Comparison of ENCODE assay signal across 8 cellular contexts in the genomic region with DNA sequence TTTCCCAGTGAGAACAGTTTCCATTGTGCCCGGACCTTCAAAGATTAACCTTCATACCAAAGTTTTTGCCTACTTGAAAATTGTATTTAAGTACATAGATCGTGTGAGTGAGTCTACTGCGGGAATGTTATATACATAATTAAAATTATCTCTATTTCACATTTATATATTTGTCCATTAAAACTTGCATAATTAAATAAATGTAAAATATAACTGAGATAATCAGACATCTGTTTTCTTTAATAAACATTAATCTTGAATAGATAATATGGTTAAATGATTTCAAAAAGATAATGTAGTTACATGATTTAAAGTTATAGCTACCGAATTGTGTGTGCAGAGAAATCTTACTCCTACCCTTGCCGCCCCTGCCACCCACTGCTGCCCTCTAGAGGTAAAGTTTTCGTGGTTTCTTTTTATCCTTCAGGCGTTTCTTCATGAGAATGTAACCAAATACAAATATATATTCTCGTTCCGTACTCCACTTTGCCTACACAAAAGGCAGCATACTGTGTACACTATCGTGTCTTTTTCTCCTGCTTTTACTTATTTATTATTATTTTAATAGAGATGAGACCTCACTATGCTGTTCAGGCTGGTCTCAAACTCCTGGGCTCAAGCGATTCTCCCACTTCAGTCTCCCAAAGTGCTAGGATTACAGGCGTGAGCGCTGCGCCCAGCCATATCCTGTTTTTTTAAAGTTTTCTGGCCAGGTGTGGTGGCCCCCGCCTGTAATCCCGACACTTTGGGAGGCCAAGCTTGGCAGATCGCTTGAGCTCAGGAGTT. TPM values are rescaled to one million over a fixed set of nuclear protein-coding genes. Genes with fewer than 3 reads are reported as not detected.
DNase-seq lines count a peak whose midpoint lies in the region; ATAC-seq and TF ChIP-seq lines count a peak whose summit lies in the region.

No MANE protein-coding gene starts in this region.

- TF ChIP-seq CTCF in C4-2B (conservative IDR thresholded peaks at IDR 0.05) (peak; percentile 97), ascending aorta (IDR thresholded peaks at IDR 0.05) (peak; percentile 45 to 57 (median 46))

- no peaks in the 10 kb centered on the region for H3K27me3 ChIP-seq in HAP-1 (ENCODE audit: low read depth)
- no peaks in the 10 kb centered on the region for H3K27me3 ChIP-seq in ascending aorta

- intact Hi-C loops in ascending aorta (cut with DNase I), result loop anchor here (2.0 kb wide), 1 partner anchor 141 kb away; a partner anchor contains a TSS

- H3K27ac ChIP-seq in C4-2B, result no peak overlapping the region
- H3K27ac ChIP-seq in ascending aorta, result no peak overlapping the region

- in situ Hi-C loops in HAP-1 (cut with MboI; ENCODE audit: low sequenced_read_pairs), result no loop called here

- H3K36me3 ChIP-seq in HAP-1 (replicated peaks), result peaks cover 7% of the 10 kb centered on the region
- H3K36me3 ChIP-seq in ascending aorta, result peaks cover 10 to 14% of the 10 kb centered on the region in 2 donors

- H3K9me3 ChIP-seq in HAP-1 (no peaks in the 10 kb centered on the region), ascending aorta (no peaks in the 10 kb centered on the region)

- DNase-seq in HAP-1 (ENCODE audit: low spot score in 2 of 2) (peak; percentile 19 to 63), SHP77 (lab: John Stamatoyannopoulos, UW) (peak; percentile 16 to 29), ascending aorta (ENCODE audit: low spot score in 2 of 2) (no peak), kidney glomerular epithelial cell (lab: John Stamatoyannopoulos, UW) (peak; percentile 1), 8988T (no peak)
- DNase-seq in stimulated activated naive CD8-positive, alpha-beta T cell treated with anti-CD3 and anti-CD28 coated beads, Interleukin-15, Interleukin-2, amounts not matched to agents 100 U/mL and 50 U/mL, for 24 hours, result peak; percentile 46

- ATAC-seq in stimulated activated naive CD8-positive, alpha-beta T cell treated with anti-CD3 and anti-CD28 coated beads, Interleukin-15, Interleukin-2, amounts not matched to agents 100 U/mL and 50 U/mL, for 24 hours, result peak; percentile 49
- no peak for ATAC-seq in GM18873 (IDR thresholded peaks at IDR 0.05; ENCODE audit: low FRiP score, unreplicated experiment)

- H3K4me1 ChIP-seq in HAP-1 (no peaks in the 10 kb centered on the region), ascending aorta (no peaks in the 10 kb centered on the region)

- H3K4me3 ChIP-seq in HAP-1, result no peak overlapping the region
- H3K4me3 ChIP-seq in ascending aorta, result no peak overlapping the region

RNA-seq across cellular contexts. Expression of a gene that starts 35.6 kb away (rescaled TPM):
- 34.0 TPM for total RNA-seq in ascending aorta

RNA-seq across cellular contexts. Expression of a gene that starts 35.7 kb away (rescaled TPM):
- 7.6 TPM for total RNA-seq in ascending aorta

Comparison
In these comparisons a context has a peak if more than half of its experiments do, and no peak if none do; other contexts are left out.
1. DNase-seq: peak in HAP-1 (2 of 2), SHP77 (2 of 2), kidney glomerular epithelial cell (single experiment) and stimulated activated naive CD8-positive, alpha-beta T cell treated with anti-CD3 and anti-CD28 coated beads, Interleukin-15, Interleukin-2, amounts not matched to agents 100 U/mL and 50 U/mL, for 24 hours (single experiment); none in ascending aorta (0 of 2) and 8988T (single experiment).